Comparison of ENCODE assay signal across 11 cellular contexts in the genomic region with DNA sequence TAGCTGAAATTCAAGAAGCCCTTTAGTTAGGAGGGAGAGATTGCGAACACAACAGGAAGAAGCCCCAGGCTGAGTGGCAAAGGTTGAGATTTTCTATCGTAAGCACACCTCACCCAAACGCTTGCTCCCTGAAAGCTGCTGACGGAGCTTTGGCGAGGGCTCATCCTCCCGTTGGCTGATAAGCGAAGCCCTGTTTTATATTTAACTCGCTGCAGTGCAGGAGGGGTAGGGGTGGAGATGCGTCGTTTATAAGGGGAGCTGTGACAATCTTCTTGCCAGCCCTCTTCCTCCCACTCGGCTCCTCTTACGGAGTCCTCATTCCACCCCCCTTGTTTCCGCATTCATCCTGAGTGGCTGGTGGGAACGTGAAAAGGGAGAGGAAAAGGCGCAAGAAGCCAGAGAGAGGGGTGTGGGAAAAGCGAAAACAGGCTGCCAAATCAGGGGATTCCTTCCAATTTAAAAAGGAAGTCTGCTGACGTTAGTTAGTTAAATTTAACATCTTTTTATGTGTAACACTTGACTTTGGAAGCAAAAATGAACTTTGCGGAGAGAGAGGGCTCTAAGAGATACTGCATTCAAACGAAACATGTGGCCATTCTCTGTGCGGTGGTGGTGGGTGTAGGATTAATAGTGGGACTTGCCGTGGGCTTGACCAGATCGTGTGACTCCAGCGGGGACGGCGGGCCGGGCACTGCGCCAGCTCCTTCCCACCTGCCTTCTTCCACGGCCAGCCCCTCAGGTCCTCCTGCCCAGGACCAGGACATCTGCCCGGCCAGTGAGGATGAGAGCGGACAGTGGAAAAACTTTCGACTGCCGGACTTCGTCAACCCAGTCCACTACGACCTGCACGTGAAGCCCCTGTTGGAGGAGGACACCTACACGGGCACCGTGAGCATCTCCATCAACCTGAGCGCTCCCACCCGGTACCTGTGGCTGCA. TPM values are rescaled to one million over a fixed set of nuclear protein-coding genes. Genes with fewer than 3 reads are reported as not detected.
DNase-seq lines count a peak whose midpoint lies in the region; ATAC-seq and TF ChIP-seq lines count a peak whose summit lies in the region.
"Had no signal": no experiment of that assay in that cellular context is flagged by ENCODE, and none has a peak within 500 bp of the region (broad histone marks: within the 10 kb centered on the region; RNA-seq: fewer than 3 reads in every experiment).

A gene with protein sequence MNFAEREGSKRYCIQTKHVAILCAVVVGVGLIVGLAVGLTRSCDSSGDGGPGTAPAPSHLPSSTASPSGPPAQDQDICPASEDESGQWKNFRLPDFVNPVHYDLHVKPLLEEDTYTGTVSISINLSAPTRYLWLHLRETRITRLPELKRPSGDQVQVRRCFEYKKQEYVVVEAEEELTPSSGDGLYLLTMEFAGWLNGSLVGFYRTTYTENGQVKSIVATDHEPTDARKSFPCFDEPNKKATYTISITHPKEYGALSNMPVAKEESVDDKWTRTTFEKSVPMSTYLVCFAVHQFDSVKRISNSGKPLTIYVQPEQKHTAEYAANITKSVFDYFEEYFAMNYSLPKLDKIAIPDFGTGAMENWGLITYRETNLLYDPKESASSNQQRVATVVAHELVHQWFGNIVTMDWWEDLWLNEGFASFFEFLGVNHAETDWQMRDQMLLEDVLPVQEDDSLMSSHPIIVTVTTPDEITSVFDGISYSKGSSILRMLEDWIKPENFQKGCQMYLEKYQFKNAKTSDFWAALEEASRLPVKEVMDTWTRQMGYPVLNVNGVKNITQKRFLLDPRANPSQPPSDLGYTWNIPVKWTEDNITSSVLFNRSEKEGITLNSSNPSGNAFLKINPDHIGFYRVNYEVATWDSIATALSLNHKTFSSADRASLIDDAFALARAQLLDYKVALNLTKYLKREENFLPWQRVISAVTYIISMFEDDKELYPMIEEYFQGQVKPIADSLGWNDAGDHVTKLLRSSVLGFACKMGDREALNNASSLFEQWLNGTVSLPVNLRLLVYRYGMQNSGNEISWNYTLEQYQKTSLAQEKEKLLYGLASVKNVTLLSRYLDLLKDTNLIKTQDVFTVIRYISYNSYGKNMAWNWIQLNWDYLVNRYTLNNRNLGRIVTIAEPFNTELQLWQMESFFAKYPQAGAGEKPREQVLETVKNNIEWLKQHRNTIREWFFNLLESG (plus strand): TSS at position 275 of the 938 bp plus-strand sequence. CDS start 260 bp downstream, at position 535.

- no peak within 1 kb of the TSS for H3K4me3 Mint-ChIP-seq in Calu3 (ENCODE audit: low read depth, unreplicated experiment)
- H3K4me3 Mint-ChIP-seq: activated naive CD8-positive, alpha-beta T cell had no signal

- H3K36me3 ChIP-seq in muscle layer of duodenum (ENCODE audit: control insufficient read depth in 1 of 2, insufficient read depth in 2 of 2, low read length in 2 of 2) (no peaks in the 10 kb centered on the region), upper lobe of right lung (no peaks in the 10 kb centered on the region)
- H3K36me3 ChIP-seq: MG63 had no signal

- H3K27me3 ChIP-seq in muscle layer of duodenum (ENCODE audit: low read depth, low read length) = no peaks in the 10 kb centered on the region
- H3K27me3 ChIP-seq in upper lobe of right lung = no peaks in the 10 kb centered on the region
- H3K27me3 ChIP-seq: MG63 had no signal

- H3K4me1 Mint-ChIP-seq in Calu3 (ENCODE audit: low read depth, unreplicated experiment) = no peaks in the 10 kb centered on the region

- H3K36me3 Mint-ChIP-seq in Calu3 (ENCODE audit: insufficient read depth, unreplicated experiment) = no peaks in the 10 kb centered on the region
- H3K36me3 Mint-ChIP-seq: activated naive CD8-positive, alpha-beta T cell had no signal

- ATAC-seq in upper lobe of right lung = peak; percentile 70

- H3K27ac ChIP-seq in muscle layer of duodenum (ENCODE audit: low read length) (no peak within 1 kb of the TSS), upper lobe of right lung (no peak within 1 kb of the TSS)

- intact Hi-C loops in upper lobe of right lung (cut with DNase I) (no loop called here), Calu3 (cut with micrococcal nuclease; ENCODE audit: unreplicated experiment) (no loop called here)

- TF ChIP-seq CTCF in fibroblast of the aortic adventitia (IDR thresholded peaks at IDR 0.05; ENCODE audit: insufficient read depth, low read length) (no peak), upper lobe of right lung (IDR thresholded peaks at IDR 0.05) (no peak), Calu3 (IDR thresholded peaks at IDR 0.05; ENCODE audit: unreplicated experiment) (no peak)

- no peak within 1 kb of the TSS for H3K27ac Mint-ChIP-seq in Calu3 (ENCODE audit: unreplicated experiment)
- H3K27ac Mint-ChIP-seq: activated naive CD8-positive, alpha-beta T cell had no signal

- H3K4me3 ChIP-seq in fibroblast of the aortic adventitia (ENCODE audit: low read depth, low read length) (peak within 1 kb of the TSS; percentile 65), muscle layer of duodenum (ENCODE audit: low read depth in 1 of 2, low read length in 2 of 2) (peak within 1 kb of the TSS; percentile 54 to 55), upper lobe of right lung (peak within 1 kb of the TSS; percentile 44)
- H3K4me3 ChIP-seq: MG63 had no signal

- DNase-seq in NCI-H748 (lab: John Stamatoyannopoulos, UW; ENCODE audit: unreplicated experiment) (peak; percentile 4), NCI-H748 treated with DMSO at 0.1 percent for 48 hours (lab: John Stamatoyannopoulos, UW) (no peak), fibroblast of the aortic adventitia (ENCODE audit: low read depth) (peak; percentile 69), upper lobe of right lung (no peak), NCI-H2171 (lab: John Stamatoyannopoulos, UW) (no peak), Calu3 (no peak)
- no peak for DNase-seq in stimulated activated naive CD4-positive, alpha-beta T cell (lab: John Stamatoyannopoulos, UW)
- DNase-seq: AML-193, MG63 had no signal

- H3K27me3 Mint-ChIP-seq in Calu3 (ENCODE audit: unreplicated experiment) = no peaks in the 10 kb centered on the region

- BruUV-seq in Calu3 (replicated peaks; lab: Mats Ljungman, UMichigan) = no TSS peak

- CTCF ChIA-PET in Calu3 (lab: Charles Lee) = no interaction called here

- H3K4me1 ChIP-seq in muscle layer of duodenum (ENCODE audit: control insufficient read depth in 1 of 2, insufficient read depth in 2 of 2, low read length in 2 of 2) (no peaks in the 10 kb centered on the region), upper lobe of right lung (no peaks in the 10 kb centered on the region)

- no peaks in the 10 kb centered on the region for H3K9me3 ChIP-seq in muscle layer of duodenum (ENCODE audit: control insufficient read depth in 1 of 2, low read length in 2 of 2)
- no peaks in the 10 kb centered on the region for H3K9me3 ChIP-seq in upper lobe of right lung
- H3K9me3 ChIP-seq: MG63 had no signal

- no peaks in the 10 kb centered on the region for H3K9me3 Mint-ChIP-seq in Calu3 (ENCODE audit: low read depth, unreplicated experiment)

RNA-seq across cellular contexts. Expression of the gene that starts here (rescaled TPM):
- total RNA-seq in fibroblast of the aortic adventitia (ENCODE audit: low replicate concordance) = 0.54 and 5.9 TPM in 2 replicates
- total RNA-seq in upper lobe of right lung = 7.5 TPM
- total RNA-seq in Calu3 (2022) = not detected in 2 replicates

Comparison
In these comparisons a context has a peak if more than half of its experiments do, and no peak if none do; other contexts are left out.
1. DNase-seq: peak in NCI-H748 (single experiment) and fibroblast of the aortic adventitia (single experiment); none in NCI-H748 treated with DMSO at 0.1 percent for 48 hours (single experiment), upper lobe of right lung (single experiment), NCI-H2171 (single experiment), stimulated activated naive CD4-positive, alpha-beta T cell (0 of 6) and Calu3 (single experiment).
2. Peak in every context shown above with its lines, with median percentiles within 50 percentile points of each other: H3K4me3 ChIP-seq.